Comparison of ENCODE assay signal across 18 cellular contexts in the genomic region with DNA sequence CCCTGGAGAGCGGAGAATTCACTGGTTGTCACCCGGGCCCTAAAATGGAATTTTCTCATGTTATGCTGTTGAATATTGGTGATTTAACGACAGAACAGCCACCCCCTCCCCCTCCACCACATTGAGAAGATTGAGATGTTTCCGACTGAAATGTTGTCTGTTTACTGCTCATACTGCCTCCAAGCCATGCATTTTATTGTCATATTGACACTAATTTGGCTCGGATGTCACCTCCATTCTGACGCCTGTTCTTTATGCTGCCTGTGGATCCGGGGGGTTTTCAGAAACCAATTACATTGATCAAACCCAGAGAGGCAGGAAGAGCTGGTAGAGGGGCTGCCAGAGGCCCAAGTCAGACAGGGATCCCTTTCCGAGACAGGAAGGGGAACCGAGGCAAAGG.
A peak's percentile ranks its signal among the peaks of the same experiment; 100 is the strongest.
DNase-seq lines count a peak whose midpoint lies in the region; ATAC-seq and TF ChIP-seq lines count a peak whose summit lies in the region.
"Had no signal": no experiment of that assay in that cellular context is flagged by ENCODE, and none has a peak within 500 bp of the region (broad histone marks: within the 10 kb centered on the region; RNA-seq: fewer than 3 reads in every experiment).

No MANE protein-coding gene starts in this region.

- TF ChIP-seq RAD21 in neural cell (conservative IDR thresholded peaks at IDR 0.05), result no peak

- peaks cover 71% of the 10 kb centered on the region for H3K36me3 ChIP-seq in mesodermal cell (ENCODE audit: control insufficient read depth, insufficient read depth, low read length)
- H3K36me3 ChIP-seq in neural cell (ENCODE audit: insufficient read depth, low read length), result no peaks in the 10 kb centered on the region
- H3K36me3 ChIP-seq: BE2C, BLaER1 had no signal

- no peak overlapping the region for H2AFZ ChIP-seq in neural cell (ENCODE audit: low read depth, low read length)

- CTCF ChIA-PET in RWPE1 (lab: Yijun Ruan, JAX), result interaction anchor here (1.2 kb wide), 1 partner anchor 15 kb away, joined by 3 read pairs; no protein-coding TSS in a partner anchor

- no peaks in the 10 kb centered on the region for H3K4me1 ChIP-seq in mesodermal cell (ENCODE audit: control insufficient read depth, insufficient read depth, low read length, poor library complexity, severe bottlenecking)
- H3K4me1 ChIP-seq: BE2C had no signal

- no peaks in the 10 kb centered on the region for H4K20me1 ChIP-seq in neural cell (ENCODE audit: insufficient read depth)
- H4K20me1 ChIP-seq: BLaER1 had no signal

- no peaks in the 10 kb centered on the region for H3K9me2 ChIP-seq in neural cell (ENCODE audit: insufficient read depth, low read length)

- TF ChIP-seq CTCF in RWPE1 (conservative IDR thresholded peaks at IDR 0.05; ENCODE audit: low read depth) (no peak), neural cell (IDR thresholded peaks at IDR 0.05; ENCODE audit: poor library complexity, severe bottlenecking) (no peak)

- H3K4me3 ChIP-seq in mesodermal cell (ENCODE audit: extremely low read depth, insufficient read depth, low read length, poor library complexity, severe bottlenecking) (no peak overlapping the region), neural cell (ENCODE audit: low read length) (no peak overlapping the region)
- H3K4me3 ChIP-seq: BLaER1 had no signal

- H3K9me3 ChIP-seq in mesodermal cell (ENCODE audit: control insufficient read depth, low read length) (no peaks in the 10 kb centered on the region), neural cell (ENCODE audit: low read length) (no peaks in the 10 kb centered on the region)
- H3K9me3 ChIP-seq: BE2C, BLaER1 had no signal

- no peaks in the 10 kb centered on the region for H3F3A ChIP-seq in neural cell (ENCODE audit: insufficient read depth, low read length, poor library complexity, severe bottlenecking)

- H3K79me2 ChIP-seq in neural cell (replicated peaks; ENCODE audit: insufficient read depth, low read length), result no peaks in the 10 kb centered on the region

- ATAC-seq in HG02763 (IDR thresholded peaks at IDR 0.05; ENCODE audit: unreplicated experiment), result no peak

- DNase-seq in RWPE1 (ENCODE audit: low spot score), result no peak
- DNase-seq in activated CD4-positive, alpha-beta T cell treated with anti-CD3 and anti-CD28 coated beads, Interleukin-2, amount 50 U/mL, for 48 hours, result no peak
- no peak for DNase-seq in NCI-H510A (lab: John Stamatoyannopoulos, UW)
- DNase-seq in GM19238 (ENCODE audit: insufficient read length, low spot score), result no peak
- DNase-seq: 8988T; ACHN; BE2C; C1 segment of cervical spinal cord; CD4-positive, alpha-beta memory T cell; CD4-positive, CD25-positive, alpha-beta regulatory T cell; CD8-positive, alpha-beta memory T cell; COR-L47; DMS79 treated with DMSO at 0.1 percent for 48 hours; GF-D8 had no signal

- H3K27ac ChIP-seq in RWPE1 (peak overlapping the region; percentile 91; the same call in 1 of the 2 replicates), mesodermal cell (ENCODE audit: low read depth, low read length, severe bottlenecking) (peak overlapping the region; percentile 10), neural cell (ENCODE audit: low read length) (no peak overlapping the region)
- H3K27ac ChIP-seq: BLaER1 had no signal

- WGBS in mesodermal cell (ENCODE audit: insufficient coverage in 2 of 2), 2 experiments, result 94 to 98% methylated on average over 4 to 6 of the region's 9 CpGs

- TF ChIP-seq EP300 in neural cell (conservative IDR thresholded peaks at IDR 0.05; ENCODE audit: poor library complexity, severe bottlenecking), result peak; percentile 72

- H3K9ac ChIP-seq in neural cell (ENCODE audit: low read length), result no peak overlapping the region
- H3K9ac ChIP-seq: BLaER1 had no signal

- no peaks in the 10 kb centered on the region for H3K27me3 ChIP-seq in neural cell (ENCODE audit: insufficient read depth, low read depth, low read length)
- H3K27me3 ChIP-seq: BE2C, BLaER1 had no signal

- POLR2A ChIA-PET in RWPE1 (lab: Yijun Ruan, JAX; ENCODE audit: low non-redundant PET), result interaction anchor here (0.6 kb wide), 1 partner anchor 223 kb away, joined by 3 read pairs; no protein-coding TSS in a partner anchor

- H3K4me2 ChIP-seq in neural cell (ENCODE audit: low read length), result no peak overlapping the region
- H3K4me2 ChIP-seq: BLaER1 had no signal

TF ChIP-seq in neural cell, 6 proteins besides CTCF, POLR2A, EP300 and RAD21:
- TF ChIP-seq EZH2 (IDR thresholded peaks at IDR 0.05; ENCODE audit: borderline replicate concordance, insufficient read depth, low read length, poor library complexity, severe bottlenecking), result no peak
- TF ChIP-seq SMC3 (conservative IDR thresholded peaks at IDR 0.05; ENCODE audit: poor library complexity), result no peak
- peak; percentile 51 for TF ChIP-seq POLR2AphosphoS5 (IDR thresholded peaks at IDR 0.05)
- TF ChIP-seq MXI1 (conservative IDR thresholded peaks at IDR 0.05; ENCODE audit: poor library complexity, severe bottlenecking), result no peak
- TF ChIP-seq TAF1 (IDR thresholded peaks at IDR 0.05; ENCODE audit: low read depth), result no peak
